In genomic region chrX:31279359-31279758, GRCh38 we compare ENCODE assay signal across 10 cellular contexts.
DNase-seq lines count a peak whose midpoint lies in the region; ATAC-seq and TF ChIP-seq lines count a peak whose summit lies in the region.
"Had no signal": no experiment of that assay in that cellular context is flagged by ENCODE, and none has a peak within 500 bp of the region (broad histone marks: within the 10 kb centered on the region; RNA-seq: fewer than 3 reads in every experiment).

No MANE protein-coding gene starts in this region.

- H3K4me1 ChIP-seq in Caco-2 (no peaks in the 10 kb centered on the region), right lobe of liver (no peaks in the 10 kb centered on the region)

- H3K27me3 Mint-ChIP-seq in Caco-2 (ENCODE audit: insufficient read depth, unreplicated experiment), result no peaks in the 10 kb centered on the region
- peaks cover 9% of the 10 kb centered on the region for H3K27me3 Mint-ChIP-seq in activated T-helper 1 cell treated with anti-CD3 and anti-CD28 coated beads, Interleukin-12 subunit alpha, Interleukin-12 subunit beta, Interleukin-2, Interleukin-4 antibody, amounts not matched to agents 30 ng/mL and 10 ng/mL and 1 ng/mL, durations not matched to agents 14 hours and 24 hours and 36 hours (ENCODE audit: insufficient read depth)
- H3K27me3 Mint-ChIP-seq: activated naive CD8-positive, alpha-beta T cell treated with anti-CD3 and anti-CD28 coated beads, Interleukin-2, amount 10 ng/mL, durations not matched to agents 7 days and 5 days had no signal

- intact Hi-C loops in Caco-2 (cut with micrococcal nuclease; ENCODE audit: unreplicated experiment) (loop anchor here (1.0 to 10.0 kb wide), 3 partner anchors 145 to 379 kb away; no protein-coding TSS in a partner anchor), right lobe of liver (cut with DNase I) (no loop called here)
- intact Hi-C loops in activated T-helper 1 cell treated with anti-CD3 and anti-CD28 coated beads, Interleukin-12 subunit alpha, Interleukin-12 subunit beta, Interleukin-2, Interleukin-4 antibody, amounts not matched to agents 30 ng/mL and 10 ng/mL and 1 ng/mL, durations not matched to agents 14 hours and 24 hours and 36 hours (cut with micrococcal nuclease), result no loop called here

- H3K9me3 Mint-ChIP-seq in Caco-2 (ENCODE audit: unreplicated experiment), result no peaks in the 10 kb centered on the region
- H3K9me3 Mint-ChIP-seq in activated T-helper 1 cell treated with anti-CD3 and anti-CD28 coated beads, Interleukin-12 subunit alpha, Interleukin-12 subunit beta, Interleukin-2, Interleukin-4 antibody, amounts not matched to agents 30 ng/mL and 10 ng/mL and 1 ng/mL, durations not matched to agents 14 hours and 24 hours and 36 hours, result no peaks in the 10 kb centered on the region
- H3K9me3 Mint-ChIP-seq: activated naive CD8-positive, alpha-beta T cell treated with anti-CD3 and anti-CD28 coated beads, Interleukin-2, amount 10 ng/mL, durations not matched to agents 7 days and 5 days had no signal

- WGBS in right lobe of liver (ENCODE audit: insufficient coverage, low coverage, low lambda C conversion rate, missing lambda C conversion rate), result 60% methylated on average over 2 of the region's 2 CpGs

- peak; percentile 20 to 32 for DNase-seq in Caco-2
- DNase-seq in HT-29 (ENCODE audit: low spot score), result peak; percentile 25
- no peak for DNase-seq in astrocyte of the spinal cord (ENCODE audit: low read depth, low spot score)
- DNase-seq in right lobe of liver, result no peak
- DNase-seq in activated T-helper 1 cell treated with anti-CD3 and anti-CD28 coated beads, Interleukin-12 subunit alpha, Interleukin-12 subunit beta, Interleukin-2, Interleukin-4 antibody, amounts not matched to agents 30 ng/mL and 10 ng/mL and 1 ng/mL, durations not matched to agents 14 hours and 24 hours and 36 hours (ENCODE audit: low spot score), result no peak
- DNase-seq in activated gamma-delta T cell (lab: John Stamatoyannopoulos, UW), result no peak
- no peak for DNase-seq in activated gamma-delta T cell treated with Interleukin-2 at 50 U/mL for 16 hours
- no peak for DNase-seq in T-helper 2 cell
- DNase-seq: activated naive CD8-positive, alpha-beta T cell treated with anti-CD3 and anti-CD28 coated beads, Interleukin-2, amount 10 ng/mL, durations not matched to agents 7 days and 5 days; DMS79 had no signal

- H3K27ac ChIP-seq in right lobe of liver, result no peak overlapping the region

- H3K36me3 Mint-ChIP-seq in Caco-2 (ENCODE audit: insufficient read depth, unreplicated experiment), result no peaks in the 10 kb centered on the region
- H3K36me3 Mint-ChIP-seq in activated T-helper 1 cell treated with anti-CD3 and anti-CD28 coated beads, Interleukin-12 subunit alpha, Interleukin-12 subunit beta, Interleukin-2, Interleukin-4 antibody, amounts not matched to agents 30 ng/mL and 10 ng/mL and 1 ng/mL, durations not matched to agents 14 hours and 24 hours and 36 hours (ENCODE audit: low read depth), result no peaks in the 10 kb centered on the region
- H3K36me3 Mint-ChIP-seq: activated naive CD8-positive, alpha-beta T cell treated with anti-CD3 and anti-CD28 coated beads, Interleukin-2, amount 10 ng/mL, durations not matched to agents 7 days and 5 days had no signal

- in situ Hi-C loops in astrocyte of the spinal cord (cut with HindIII; ENCODE audit: low sequenced_read_pairs), result no loop called here

- peaks cover 8% of the 10 kb centered on the region for H3K4me1 Mint-ChIP-seq in Caco-2 (ENCODE audit: low read depth, unreplicated experiment)
- no peaks in the 10 kb centered on the region for H3K4me1 Mint-ChIP-seq in activated T-helper 1 cell treated with anti-CD3 and anti-CD28 coated beads, Interleukin-12 subunit alpha, Interleukin-12 subunit beta, Interleukin-2, Interleukin-4 antibody, amounts not matched to agents 30 ng/mL and 10 ng/mL and 1 ng/mL, durations not matched to agents 14 hours and 24 hours and 36 hours (ENCODE audit: low read depth)
- H3K4me1 Mint-ChIP-seq: activated naive CD8-positive, alpha-beta T cell treated with anti-CD3 and anti-CD28 coated beads, Interleukin-2, amount 10 ng/mL, durations not matched to agents 7 days and 5 days had no signal

- H3K36me3 ChIP-seq in Caco-2 (ENCODE audit: control insufficient read depth, insufficient read depth, low read length) (no peaks in the 10 kb centered on the region), right lobe of liver (no peaks in the 10 kb centered on the region)

- no peak overlapping the region for H3K4me3 Mint-ChIP-seq in Caco-2 (ENCODE audit: unreplicated experiment)
- H3K4me3 Mint-ChIP-seq in activated T-helper 1 cell treated with anti-CD3 and anti-CD28 coated beads, Interleukin-12 subunit alpha, Interleukin-12 subunit beta, Interleukin-2, Interleukin-4 antibody, amounts not matched to agents 30 ng/mL and 10 ng/mL and 1 ng/mL, durations not matched to agents 14 hours and 24 hours and 36 hours, result no peak overlapping the region
- H3K4me3 Mint-ChIP-seq: activated naive CD8-positive, alpha-beta T cell treated with anti-CD3 and anti-CD28 coated beads, Interleukin-2, amount 10 ng/mL, durations not matched to agents 7 days and 5 days had no signal

- POLR2A ChIA-PET in Caco-2 (lab: Charles Lee), result no interaction called here

- H3K4me3 ChIP-seq in Caco-2 (ENCODE audit: low read depth, low read length) (no peak overlapping the region), astrocyte of the spinal cord (ENCODE audit: low read depth, low read length) (no peak overlapping the region), right lobe of liver (no peak overlapping the region)

- no peak for TF ChIP-seq POLR2A in right lobe of liver (IDR thresholded peaks at IDR 0.05)

- no TSS peak for BruUV-seq in Caco-2 (replicated peaks; lab: Mats Ljungman, UMichigan)

- H3K27me3 ChIP-seq in Caco-2 (replicated peaks; ENCODE audit: control insufficient read depth, insufficient read depth, low read length), result no peaks in the 10 kb centered on the region
- H3K27me3 ChIP-seq in right lobe of liver, result no peaks in the 10 kb centered on the region

- CTCF ChIA-PET in Caco-2 (lab: Charles Lee), result interaction anchor here (0.6 to 1.1 kb wide), 2 partner anchors 83 to 147 kb away, joined by 3 to 7 read pairs; no protein-coding TSS in a partner anchor

- H3K9me3 ChIP-seq in Caco-2, result no peaks in the 10 kb centered on the region
- no peaks in the 10 kb centered on the region for H3K9me3 ChIP-seq in right lobe of liver

- TF ChIP-seq CTCF in Caco-2 (IDR thresholded peaks at IDR 0.05; ENCODE audit: insufficient read depth in 1 of 2, low read depth in 1 of 2, low read length in 1 of 2, severe bottlenecking in 1 of 2, unreplicated experiment in 1 of 2), result peak; percentile 24 to 31
- TF ChIP-seq CTCF in astrocyte of the spinal cord (IDR thresholded peaks at IDR 0.05; ENCODE audit: low read depth, low read length), result peak; percentile 27
- peak; percentile 40 to 54 (median 48) for TF ChIP-seq CTCF in right lobe of liver (IDR thresholded peaks at IDR 0.05)

- peak; percentile 87 to 91 (median 90) for ATAC-seq in right lobe of liver

- no peak overlapping the region for H3K27ac Mint-ChIP-seq in Caco-2 (ENCODE audit: unreplicated experiment)
- H3K27ac Mint-ChIP-seq in activated T-helper 1 cell treated with anti-CD3 and anti-CD28 coated beads, Interleukin-12 subunit alpha, Interleukin-12 subunit beta, Interleukin-2, Interleukin-4 antibody, amounts not matched to agents 30 ng/mL and 10 ng/mL and 1 ng/mL, durations not matched to agents 14 hours and 24 hours and 36 hours, result no peak overlapping the region
- H3K27ac Mint-ChIP-seq: activated naive CD8-positive, alpha-beta T cell treated with anti-CD3 and anti-CD28 coated beads, Interleukin-2, amount 10 ng/mL, durations not matched to agents 7 days and 5 days had no signal

Comparison
In these comparisons a context has a peak if more than half of its experiments do, and no peak if none do; other contexts are left out.
1. DNase-seq: peak in Caco-2 (2 of 2) and HT-29 (single experiment); none in astrocyte of the spinal cord (single experiment), right lobe of liver (0 of 3), activated T-helper 1 cell treated with anti-CD3 and anti-CD28 coated beads, Interleukin-12 subunit alpha, Interleukin-12 subunit beta, Interleukin-2, Interleukin-4 antibody, amounts not matched to agents 30 ng/mL and 10 ng/mL and 1 ng/mL, durations not matched to agents 14 hours and 24 hours and 36 hours (single experiment), activated gamma-delta T cell (single experiment), activated gamma-delta T cell treated with Interleukin-2 at 50 U/mL for 16 hours (single experiment) and T-helper 2 cell (0 of 5).
2. Peak in every context shown above with its lines, with median percentiles within 50 percentile points of each other: CTCF ChIP-seq.